8 cellular contexts compared by ENCODE assay signal in genomic region chr2:234496835-234497591, GRCh38. TPM values are rescaled to one million over a fixed set of nuclear protein-coding genes. Genes with fewer than 3 reads are reported as not detected.
DNase-seq lines count a peak whose midpoint lies in the region; ATAC-seq and TF ChIP-seq lines count a peak whose summit lies in the region.

Gene ARL4C, minus strand, starts transcription at chr2:234497081. Its CDS starts 495 bp downstream, at chr2:234496586.

- H3K4me3 ChIP-seq in spleen, result peak within 1 kb of the TSS; percentile 68 to 82 (median 77)

- H3K27me3 ChIP-seq in spleen (replicated peaks in 1 of 7), result peaks cover 0 to 15% (median 0%) of the 10 kb centered on the region in 7 donors

- H3K27me3 Mint-ChIP-seq in WTC11 (ENCODE audit: low read depth), result peaks cover 30% of the 10 kb centered on the region

- DNase-seq in GM10248 (ENCODE audit: extremely low spot score), result peak; percentile 84
- DNase-seq in HCEC 1CT, result peak; percentile 61
- peak; percentile 44 for DNase-seq in NAMALWA (ENCODE audit: low spot score)
- DNase-seq in WTC11 (ENCODE audit: low spot score), result peak; percentile 73
- peak; percentile 76 for DNase-seq in central memory CD4-positive, alpha-beta T cell
- peak; percentile 92 for DNase-seq in islet precursor cell
- DNase-seq in spleen, result peak; percentile 92
- no peak for DNase-seq in GDM1 (lab: John Stamatoyannopoulos, UW)

- no peaks in the 10 kb centered on the region for H3K9me3 Mint-ChIP-seq in WTC11

- CTCF ChIA-PET in GM10248 (lab: Yijun Ruan, JAX), result interaction anchor here (0.7 to 3.4 kb wide), 6 partner anchors 13 to 211 kb away, joined by 3 to 25 read pairs (median 3); no protein-coding TSS in a partner anchor
- CTCF ChIA-PET in WTC11 (lab: Charles Lee), result interaction anchor here (0.6 to 3.6 kb wide), 26 partner anchors 12 to 620 kb away, joined by 3 to 29 read pairs (median 3); no protein-coding TSS in a partner anchor

- WGBS in spleen, 5 donors, result 1 to 2% (median 2%) methylated on average over 18 to 100 of the region's 100 CpGs; no CpG with 5 or more reads in 1 of the 5 donors

- ATAC-seq in WTC11, result peak; percentile 57

- POLR2A ChIA-PET in GM10248 (lab: Yijun Ruan, JAX) (interaction anchor here (0.8 kb wide), 1 partner anchor 206 kb away, joined by 4 read pairs; no protein-coding TSS in a partner anchor), WTC11 (lab: Charles Lee) (interaction anchor here (0.5 to 1.3 kb wide), 5 partner anchors 69 to 362 kb away, joined by 3 to 5 read pairs (median 3); no protein-coding TSS in a partner anchor)

- TF ChIP-seq CTCF in GM10248 (IDR thresholded peaks at IDR 0.05; ENCODE audit: control extremely low read depth, extremely low read depth, low read depth, missing control alignments), result no peak
- no peak for TF ChIP-seq CTCF in WTC11 (IDR thresholded peaks at IDR 0.05)
- TF ChIP-seq CTCF in spleen (IDR thresholded peaks at IDR 0.05 in 8 of 11, conservative IDR thresholded peaks at IDR 0.05 in 3 of 11), result no peak

- H3K4me1 ChIP-seq in spleen, result peaks cover 5 to 78% (median 53%) of the 10 kb centered on the region in 6 donors

- peaks cover 35% of the 10 kb centered on the region for H3K4me1 Mint-ChIP-seq in WTC11

- intact Hi-C loops in spleen (cut with DNase I; ENCODE audit: low total_unique reads), result loop anchor here (5.0 to 10.0 kb wide), 2 partner anchors 72 to 205 kb away; no protein-coding TSS in a partner anchor

- H3K4me3 Mint-ChIP-seq in WTC11, result peak within 1 kb of the TSS; percentile 85

- H3K36me3 Mint-ChIP-seq in WTC11, result no peaks in the 10 kb centered on the region

- peak within 1 kb of the TSS; percentile 81 to 93 (median 88) for H3K27ac ChIP-seq in spleen

- H3K9me3 ChIP-seq in spleen, result no peaks in the 10 kb centered on the region

- H3K27ac Mint-ChIP-seq in WTC11, result peak within 1 kb of the TSS; percentile 12

- no peaks in the 10 kb centered on the region for H3K36me3 ChIP-seq in spleen

- peak in 1 of 3 donors; percentile 56 for TF ChIP-seq POLR2A in spleen (IDR thresholded peaks at IDR 0.05)

TF ChIP-seq in WTC11, 78 proteins besides CTCF, POLR2A, EP300 and RAD21:
- TF ChIP-seq ZNF281 (CRISPR knock-in tag; IDR thresholded peaks at IDR 0.05) (no peak), MXD4 (CRISPR knock-in tag; IDR thresholded peaks at IDR 0.05; ENCODE audit: borderline replicate concordance) (no peak), E2F1 (CRISPR knock-in tag; IDR thresholded peaks at IDR 0.05) (no peak), HMGXB4 (CRISPR knock-in tag; IDR thresholded peaks at IDR 0.05) (peak; percentile 53; the same call in 1 of the 2 replicates), E2F5 (CRISPR knock-in tag; IDR thresholded peaks at IDR 0.05) (peak; percentile 29; the same call in 1 of the 2 replicates), RELA (CRISPR knock-in tag; IDR thresholded peaks at IDR 0.05; ENCODE audit: borderline replicate concordance) (0 out of 2 replicates have a peak, but pooled peaks have one; percentile 23), ETV6 (CRISPR knock-in tag; IDR thresholded peaks at IDR 0.05) (0 out of 2 replicates have a peak, but pooled peaks have one; percentile 19), CBFB (CRISPR knock-in tag; IDR thresholded peaks at IDR 0.05; ENCODE audit: low read depth) (no peak), SMAD3 (CRISPR knock-in tag; IDR thresholded peaks at IDR 0.05; ENCODE audit: borderline replicate concordance) (no peak), TP53 (CRISPR knock-in tag; IDR thresholded peaks at IDR 0.05) (no peak), SOX15 (CRISPR knock-in tag; IDR thresholded peaks at IDR 0.05) (no peak), ZNF138 (CRISPR knock-in tag; conservative IDR thresholded peaks at IDR 0.05) (no peak), CREB1 (CRISPR knock-in tag; IDR thresholded peaks at IDR 0.05) (no peak), MYBL2 (CRISPR knock-in tag; IDR thresholded peaks at IDR 0.05) (no peak), SP1 (CRISPR knock-in tag; conservative IDR thresholded peaks at IDR 0.05) (peak; percentile 61), STAT6 (CRISPR knock-in tag; conservative IDR thresholded peaks at IDR 0.05; ENCODE audit: low read depth) (no peak), ERG (CRISPR knock-in tag; IDR thresholded peaks at IDR 0.05) (no peak)

RNA-seq across cellular contexts. Expression of gene ARL4C, which starts in this region (rescaled TPM):
- total RNA-seq in WTC11 (2021), result 9.3 to 10.6 TPM (median 10.4 TPM) in 3 replicates
- 100 to 1,000 TPM in 1 of 7 donors, 10 to 100 TPM in 6; 45.4 to 148 (median 75.0) TPM for total RNA-seq in spleen
- polyA plus RNA-seq in spleen, result 10 to 100 TPM; 12.2 to 24.4 (median 20.4) TPM
